19 cellular contexts compared by ENCODE assay signal in the genomic region with DNA sequence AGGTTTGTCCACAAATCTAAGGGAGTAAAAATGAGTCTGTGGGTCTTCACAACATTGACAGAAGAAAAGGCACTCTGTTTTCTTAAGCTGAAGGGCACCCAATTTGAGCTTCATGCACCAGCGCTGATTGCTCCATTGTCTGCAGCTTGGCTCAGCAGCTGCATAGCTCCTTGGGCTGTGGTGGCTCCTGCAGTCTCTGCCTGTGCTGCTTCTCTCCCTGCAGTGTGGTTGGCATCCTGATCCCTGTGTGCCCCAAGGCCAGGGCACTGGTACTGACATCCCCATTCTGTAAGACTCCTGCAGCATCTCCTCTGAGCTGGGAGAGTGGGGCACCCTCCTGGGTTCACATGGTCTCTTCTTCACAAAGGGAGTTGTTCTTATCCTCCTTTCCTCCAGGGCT.
"Had no signal": no experiment of that assay in that cellular context is flagged by ENCODE, and none has a peak within 500 bp of the region (broad histone marks: within the 10 kb centered on the region; RNA-seq: fewer than 3 reads in every experiment).

No MANE protein-coding gene starts in this region.

- H3K9me3 ChIP-seq: left lung, right atrium auricular region, spleen, transverse colon had no signal

- H3K27me3 Mint-ChIP-seq: activated CD4-positive, alpha-beta T cell treated with anti-CD3 and anti-CD28 coated beads, Interleukin-2, amount 10 ng/mL, durations not matched to agents 7 days and 5 days had no signal

- H3K36me3 Mint-ChIP-seq: activated naive CD4-positive, alpha-beta T cell treated with anti-CD3 and anti-CD28 coated beads, Interleukin-2, amount 50 U/mL, for 24 hours; brain; naive B cell had no signal

- H3K27ac Mint-ChIP-seq: activated CD4-positive, alpha-beta T cell treated with anti-CD3 and anti-CD28 coated beads, Interleukin-2, amount 10 ng/mL, durations not matched to agents 7 days and 5 days; activated CD8-positive, alpha-beta T cell treated with anti-CD3 and anti-CD28 coated beads for 36 hours; activated naive CD4-positive, alpha-beta T cell treated with anti-CD3 and anti-CD28 coated beads, Interleukin-2, amount 50 U/mL, for 24 hours; naive B cell; progenitor cell of endocrine pancreas had no signal

- ATAC-seq: activated CD4-positive, CD25-positive, alpha-beta regulatory T cell treated with anti-CD3 and anti-CD28 coated beads, Interleukin-2, amount 50 U/mL, for 24 hours; activated CD8-positive, alpha-beta T cell treated with anti-CD3 and anti-CD28 coated beads for 36 hours; foreskin keratinocyte; left lung had no signal

- H3K4me3 ChIP-seq: left lung, lung, right atrium auricular region, spleen, transverse colon had no signal

- H3K36me3 ChIP-seq: left lung, right atrium auricular region, spleen, transverse colon had no signal

- H3K9me3 Mint-ChIP-seq: activated CD4-positive, alpha-beta T cell treated with anti-CD3 and anti-CD28 coated beads, Interleukin-2, amount 10 ng/mL, durations not matched to agents 7 days and 5 days; activated CD8-positive, alpha-beta T cell treated with anti-CD3 and anti-CD28 coated beads for 36 hours had no signal

- H3K4me1 Mint-ChIP-seq: activated CD4-positive, alpha-beta T cell treated with anti-CD3 and anti-CD28 coated beads, Interleukin-2, amount 10 ng/mL, durations not matched to agents 7 days and 5 days; activated naive CD4-positive, alpha-beta T cell treated with anti-CD3 and anti-CD28 coated beads, Interleukin-2, amount 50 U/mL, for 24 hours had no signal

- H3K27me3 ChIP-seq: left lung, right atrium auricular region, transverse colon had no signal

- DNase-seq: activated CD4-positive, alpha-beta T cell treated with anti-CD3 and anti-CD28 coated beads, Interleukin-2, amount 10 ng/mL, durations not matched to agents 7 days and 5 days; activated CD8-positive, alpha-beta T cell treated with anti-CD3 and anti-CD28 coated beads for 36 hours; activated gamma-delta T cell treated with Interleukin-2 at 50 U/mL for 16 hours; activated T-cell treated with anti-CD3 and anti-CD28 coated beads, Interleukin-2, amount 50 U/mL, for 1 hour; dermis blood vessel endothelial cell; effector CD8-positive, alpha-beta T cell; foreskin keratinocyte; left lung; naive B cell; spleen; stimulated activated CD4-positive, alpha-beta T cell treated with anti-CD3 and anti-CD28 coated beads, Interleukin-4, amount 100 ng/mL, for 24 hours; stimulated activated naive CD4-positive, alpha-beta T cell treated with Interleukin-2 at 50 U/mL for 16 hours; transverse colon had no signal

- H3K4me3 Mint-ChIP-seq: activated CD4-positive, alpha-beta T cell treated with anti-CD3 and anti-CD28 coated beads, Interleukin-2, amount 10 ng/mL, durations not matched to agents 7 days and 5 days; activated CD8-positive, alpha-beta T cell treated with anti-CD3 and anti-CD28 coated beads for 36 hours; activated naive CD4-positive, alpha-beta T cell treated with anti-CD3 and anti-CD28 coated beads, Interleukin-2, amount 50 U/mL, for 24 hours; brain; naive B cell had no signal

- H3K4me1 ChIP-seq: foreskin keratinocyte, left lung, right atrium auricular region, spleen, transverse colon had no signal

- H3K27ac ChIP-seq: foreskin keratinocyte, left lung, right atrium auricular region, spleen, transverse colon had no signal
